In the genomic region with DNA sequence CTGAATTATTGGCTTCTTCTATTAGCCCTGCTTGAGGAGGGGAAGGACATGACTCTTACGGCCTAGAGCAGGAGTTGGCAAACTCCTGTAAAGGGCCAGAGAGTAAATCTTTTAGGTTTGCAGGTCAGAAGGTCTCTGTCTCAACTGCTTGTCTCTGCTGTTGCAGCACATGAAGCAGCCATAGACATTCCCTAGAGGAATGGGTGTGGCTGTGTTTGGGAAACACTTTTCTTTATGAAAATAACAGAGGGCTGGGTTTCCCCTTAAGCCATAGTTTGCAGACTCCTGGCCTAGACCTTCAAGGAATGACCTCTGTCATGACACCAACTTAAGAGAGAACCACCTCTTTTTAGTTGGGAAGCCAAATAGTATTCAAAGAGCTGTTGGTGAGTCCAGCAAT, we compare ENCODE assay signal across 13 cellular contexts. TPM values are rescaled to one million over a fixed set of nuclear protein-coding genes. Genes with fewer than 3 reads are reported as not detected.
A peak's percentile ranks its signal among the peaks of the same experiment; 100 is the strongest.
DNase-seq lines count a peak whose midpoint lies in the region; ATAC-seq and TF ChIP-seq lines count a peak whose summit lies in the region.
"Had no signal": no experiment of that assay in that cellular context is flagged by ENCODE, and none has a peak within 500 bp of the region (broad histone marks: within the 10 kb centered on the region; RNA-seq: fewer than 3 reads in every experiment).

No MANE protein-coding gene starts in this region.

- POLR2A ChIA-PET in AG04450 (lab: Yijun Ruan, JAX): no interaction called here

- no peak overlapping the region for H3K4me3 ChIP-seq in AG04450 (ENCODE audit: low read depth, low read length)
- H3K4me3 ChIP-seq: A549, SJSA1 had no signal

- DNase-seq in AG04450 (ENCODE audit: low read depth, low spot score) (no peak), caudate nucleus (lab: John Stamatoyannopoulos, UW) (no peak), left ventricle myocardium superior (no peak), renal cortical epithelial cell (ENCODE audit: low read depth) (peak; percentile 39), NK-92 (lab: John Stamatoyannopoulos, UW; ENCODE audit: unreplicated experiment) (no peak)
- DNase-seq in effector CD8-positive, alpha-beta T cell (lab: John Stamatoyannopoulos, UW): no peak
- DNase-seq: COR-L47, NCI-H1417 treated with DMSO at 0.1 percent for 48 hours, NCI-H526 treated with DMSO at 0.1 percent for 48 hours had no signal

- no peaks in the 10 kb centered on the region for H3K9me3 ChIP-seq in AG04450 (ENCODE audit: control insufficient read depth, insufficient read depth, low read length)
- H3K9me3 ChIP-seq: A549, SJSA1 had no signal

- H3K27me3 ChIP-seq in AG04450 (ENCODE audit: control insufficient read depth, insufficient read depth, low read length): no peaks in the 10 kb centered on the region
- H3K27me3 ChIP-seq: SJSA1 had no signal

- TF ChIP-seq CTCF in AG04450 (IDR thresholded peaks at IDR 0.05; ENCODE audit: low read depth, low read length): no peak

- CTCF ChIA-PET in AG04450 (lab: Charles Lee): interaction anchor here (0.6 to 7.2 kb wide), 14 partner anchors 9 to 390 kb away, joined by 3 to 142 read pairs (median 6); no protein-coding TSS in a partner anchor

- peak overlapping the region; percentile 39 for H3K27ac ChIP-seq in AG04450 (ENCODE audit: low read depth, low read length)
- peak overlapping the region; percentile 46 for H3K27ac ChIP-seq in caudate nucleus (ENCODE audit: low read depth, low read length)
- H3K27ac ChIP-seq: A549, SJSA1 had no signal

- ATAC-seq in left ventricle myocardium superior: peak; percentile 36
- no peak for ATAC-seq in GM21825 (IDR thresholded peaks at IDR 0.05; ENCODE audit: unreplicated experiment)
- ATAC-seq in GM21526 (IDR thresholded peaks at IDR 0.05; ENCODE audit: low FRiP score, unreplicated experiment): no peak

- intact Hi-C loops in left ventricle myocardium superior (cut with micrococcal nuclease): loop anchor here (10.0 kb wide), 1 partner anchor 207 kb away; no protein-coding TSS in a partner anchor

RNA-seq across cellular contexts. Expression of gene TRAK1, which starts 10.3 kb away (rescaled TPM):
- polyA plus RNA-seq in AG04450 (2011; rRNA removed): 22.3 and 25.1 TPM in 2 replicates
- 37.2 and 37.8 TPM in 2 replicates for polyA minus RNA-seq in AG04450 (2011; rRNA and poly(A)+ RNA removed)
- 323 TPM for total RNA-seq in left ventricle myocardium superior
- total RNA-seq in renal cortical epithelial cell: 26.4 and 84.4 TPM in 2 replicates
